1 cellular context compared by ENCODE assay signal in genomic region chr13:30431269-30431950, GRCh38.
TF ChIP-seq lines count a peak whose summit lies in the region.

No MANE protein-coding gene starts in this region.

TF ChIP-seq in GM12878, 131 proteins besides CTCF, POLR2A, EP300 and RAD21:
- 0 out of 2 replicates have a peak, but pooled peaks have one; percentile 6 for TF ChIP-seq RB1 (IDR thresholded peaks at IDR 0.05; ENCODE audit: borderline replicate concordance)
- TF ChIP-seq RUNX3 (IDR thresholded peaks at IDR 0.05; ENCODE audit: low read length), result 0 out of 2 replicates have a peak, but pooled peaks have one; percentile 3
- TF ChIP-seq ASH2L (IDR thresholded peaks at IDR 0.05; ENCODE audit: borderline replicate concordance, low read depth), result no peak
- TF ChIP-seq ZNF687 (IDR thresholded peaks at IDR 0.05), result 0 out of 2 replicates have a peak, but pooled peaks have one; percentile 11
- TF ChIP-seq PBX3 (IDR thresholded peaks at IDR 0.05; ENCODE audit: insufficient replicate concordance, low read depth, low read length), result no peak
- peak; percentile 72 for TF ChIP-seq PKNOX1 (IDR thresholded peaks at IDR 0.05)
